ENCODE assay signal across 20 cellular contexts in genomic region chr2:30261695-30262211, GRCh38. TPM values are rescaled to one million over a fixed set of nuclear protein-coding genes. Genes with fewer than 3 reads are reported as not detected.
DNase-seq lines count a peak whose midpoint lies in the region; ATAC-seq and TF ChIP-seq lines count a peak whose summit lies in the region.
"Had no signal": no experiment of that assay in that cellular context is flagged by ENCODE, and none has a peak within 500 bp of the region (broad histone marks: within the 10 kb centered on the region; RNA-seq: fewer than 3 reads in every experiment).

No MANE protein-coding gene starts in this region.

- peaks cover 80% of the 10 kb centered on the region for H3K36me3 Mint-ChIP-seq in activated CD4-positive, alpha-beta T cell treated with anti-CD3 and anti-CD28 coated beads, Interleukin-2, amount 10 ng/mL, durations not matched to agents 7 days and 5 days (ENCODE audit: low read depth)
- peaks cover 14% of the 10 kb centered on the region for H3K36me3 Mint-ChIP-seq in IgD-negative memory B cell
- peaks cover 49 to 80% of the 10 kb centered on the region in 2 donors for H3K36me3 Mint-ChIP-seq in activated naive CD4-positive, alpha-beta T cell treated with anti-CD3 and anti-CD28 coated beads, Interleukin-2, amount 50 U/mL, for 72 hours
- H3K36me3 Mint-ChIP-seq in stimulated activated effector memory CD8-positive, alpha-beta T cell treated with anti-CD3 and anti-CD28 coated beads, Interleukin-12 subunit alpha, Interleukin-12 subunit beta, amount 100 ng/mL, for 72 hours = peaks cover 98% of the 10 kb centered on the region

- H3K27me3 Mint-ChIP-seq in activated CD4-positive, alpha-beta T cell treated with anti-CD3 and anti-CD28 coated beads, Interleukin-2, amount 10 ng/mL, durations not matched to agents 7 days and 5 days = no peaks in the 10 kb centered on the region
- H3K27me3 Mint-ChIP-seq in IgD-negative memory B cell = no peaks in the 10 kb centered on the region

- no peaks in the 10 kb centered on the region for H3K27me3 ChIP-seq in lower lobe of right lung (ENCODE audit: low read depth)
- H3K27me3 ChIP-seq in HAP-1 (ENCODE audit: low read depth) = no peaks in the 10 kb centered on the region
- H3K27me3 ChIP-seq: adrenal gland, dorsolateral prefrontal cortex, hepatocyte, uterus had no signal

- H3K27ac Mint-ChIP-seq in activated CD4-positive, alpha-beta T cell treated with anti-CD3 and anti-CD28 coated beads, Interleukin-2, amount 10 ng/mL, durations not matched to agents 7 days and 5 days = peak overlapping the region; percentile 72
- peak overlapping the region in 2 of 3 donors; percentile 14 to 17 for H3K27ac Mint-ChIP-seq in IgD-negative memory B cell
- peak overlapping the region; percentile 69 to 95 for H3K27ac Mint-ChIP-seq in activated naive CD4-positive, alpha-beta T cell treated with anti-CD3 and anti-CD28 coated beads, Interleukin-2, amount 50 U/mL, for 72 hours
- H3K27ac Mint-ChIP-seq in stimulated activated effector memory CD8-positive, alpha-beta T cell treated with anti-CD3 and anti-CD28 coated beads, Interleukin-12 subunit alpha, Interleukin-12 subunit beta, amount 100 ng/mL, for 72 hours = peak overlapping the region; percentile 96

- H3K9me3 Mint-ChIP-seq in activated CD4-positive, alpha-beta T cell treated with anti-CD3 and anti-CD28 coated beads, Interleukin-2, amount 10 ng/mL, durations not matched to agents 7 days and 5 days = peaks cover 21% of the 10 kb centered on the region
- peaks cover 0 to 10% (median 0%) of the 10 kb centered on the region in 3 donors for H3K9me3 Mint-ChIP-seq in IgD-negative memory B cell
- H3K9me3 Mint-ChIP-seq in activated naive CD4-positive, alpha-beta T cell treated with anti-CD3 and anti-CD28 coated beads, Interleukin-2, amount 50 U/mL, for 72 hours = peaks cover 17 to 27% of the 10 kb centered on the region in 2 donors
- peaks cover 8% of the 10 kb centered on the region for H3K9me3 Mint-ChIP-seq in stimulated activated effector memory CD8-positive, alpha-beta T cell treated with anti-CD3 and anti-CD28 coated beads, Interleukin-12 subunit alpha, Interleukin-12 subunit beta, amount 100 ng/mL, for 72 hours

- POLR2A ChIA-PET in activated CD4-positive, alpha-beta T cell treated with anti-CD3 and anti-CD28 coated beads, Interleukin-2, amount 10 ng/mL, durations not matched to agents 7 days and 5 days (lab: Charles Lee) = no interaction called here

- no peak overlapping the region for H3K4me3 Mint-ChIP-seq in activated CD4-positive, alpha-beta T cell treated with anti-CD3 and anti-CD28 coated beads, Interleukin-2, amount 10 ng/mL, durations not matched to agents 7 days and 5 days
- no peak overlapping the region for H3K4me3 Mint-ChIP-seq in IgD-negative memory B cell
- H3K4me3 Mint-ChIP-seq in stimulated activated effector memory CD8-positive, alpha-beta T cell treated with anti-CD3 and anti-CD28 coated beads, Interleukin-12 subunit alpha, Interleukin-12 subunit beta, amount 100 ng/mL, for 72 hours = peak overlapping the region; percentile 76

- H3K9me3 ChIP-seq in lower lobe of right lung = no peaks in the 10 kb centered on the region
- no peaks in the 10 kb centered on the region for H3K9me3 ChIP-seq in HAP-1
- H3K9me3 ChIP-seq: adrenal gland had no signal

- H3K4me1 ChIP-seq in lower lobe of right lung = peaks cover 10% of the 10 kb centered on the region
- no peaks in the 10 kb centered on the region for H3K4me1 ChIP-seq in HAP-1

- DNase-seq in activated CD4-positive, alpha-beta T cell treated with anti-CD3 and anti-CD28 coated beads, Interleukin-2, amount 10 ng/mL, durations not matched to agents 7 days and 5 days = no peak
- DNase-seq in activated CD4-positive, alpha-beta T cell treated with anti-CD3 and anti-CD28 coated beads, Interleukin-2, amount 50 U/mL, for 1 hour = no peak
- DNase-seq in activated naive CD4-positive, alpha-beta T cell treated with anti-CD3 and anti-CD28 coated beads, Interleukin-2, amount 50 U/mL, for 72 hours (ENCODE audit: low spot score in 2 of 2) = no peak
- DNase-seq in stimulated activated effector memory CD8-positive, alpha-beta T cell treated with anti-CD3 and anti-CD28 coated beads, Interleukin-12 subunit alpha, Interleukin-12 subunit beta, amount 100 ng/mL, for 72 hours (ENCODE audit: low spot score in 2 of 2) = no peak
- DNase-seq in lower lobe of right lung (no peak), HAP-1 (ENCODE audit: low spot score in 2 of 2) (no peak)
- DNase-seq: adrenal gland; DMS53; dorsolateral prefrontal cortex; foreskin fibroblast; mammary epithelial cell; NCI-H1417 treated with DMSO at 0.1 percent for 48 hours; NCI-H524; stimulated activated CD4-positive, alpha-beta T cell treated with anti-CD3 and anti-CD28 coated beads, Interleukin-2, amount 100 ng/mL, for 24 hours; uterus had no signal

- intact Hi-C loops in lower lobe of right lung (cut with DNase I) = no loop called here

- no peak for TF ChIP-seq CTCF in lower lobe of right lung (IDR thresholded peaks at IDR 0.05)

- H3K4me3 ChIP-seq in lower lobe of right lung (no peak overlapping the region), HAP-1 (no peak overlapping the region)
- H3K4me3 ChIP-seq: adrenal gland, dorsolateral prefrontal cortex, hepatocyte, uterus had no signal

- H3K36me3 ChIP-seq in lower lobe of right lung = peaks cover 28% of the 10 kb centered on the region
- H3K36me3 ChIP-seq in HAP-1 (replicated peaks) = peaks cover 30% of the 10 kb centered on the region
- H3K36me3 ChIP-seq: uterus had no signal

- in situ Hi-C loops in HAP-1 (cut with MboI; ENCODE audit: low sequenced_read_pairs) = no loop called here

- H3K27ac ChIP-seq in lower lobe of right lung = no peak overlapping the region
- H3K27ac ChIP-seq: adrenal gland, C4-2B, dorsolateral prefrontal cortex, epithelial cell of prostate, hepatocyte, uterus had no signal

- CTCF ChIA-PET in activated CD4-positive, alpha-beta T cell treated with anti-CD3 and anti-CD28 coated beads, Interleukin-2, amount 10 ng/mL, durations not matched to agents 7 days and 5 days (lab: Charles Lee) = interaction anchor here (0.6 to 2.3 kb wide), 4 partner anchors 21 to 287 kb away, joined by 3 to 10 read pairs (median 4); no protein-coding TSS in a partner anchor

- peaks cover 83% of the 10 kb centered on the region for H3K4me1 Mint-ChIP-seq in activated CD4-positive, alpha-beta T cell treated with anti-CD3 and anti-CD28 coated beads, Interleukin-2, amount 10 ng/mL, durations not matched to agents 7 days and 5 days
- peaks cover 33 to 52% (median 38%) of the 10 kb centered on the region in 3 donors for H3K4me1 Mint-ChIP-seq in IgD-negative memory B cell
- H3K4me1 Mint-ChIP-seq in stimulated activated effector memory CD8-positive, alpha-beta T cell treated with anti-CD3 and anti-CD28 coated beads, Interleukin-12 subunit alpha, Interleukin-12 subunit beta, amount 100 ng/mL, for 72 hours = peaks cover 93% of the 10 kb centered on the region

- peak; percentile 77 to 85 for ATAC-seq in activated naive CD4-positive, alpha-beta T cell treated with anti-CD3 and anti-CD28 coated beads, Interleukin-2, amount 50 U/mL, for 72 hours
- peak; percentile 77 for ATAC-seq in stimulated activated effector memory CD8-positive, alpha-beta T cell treated with anti-CD3 and anti-CD28 coated beads, Interleukin-12 subunit alpha, Interleukin-12 subunit beta, amount 100 ng/mL, for 72 hours
- ATAC-seq in GM19452 (IDR thresholded peaks at IDR 0.05; ENCODE audit: unreplicated experiment) = no peak
- no peak for ATAC-seq in lower lobe of right lung

RNA-seq across cellular contexts. Expression of gene LBH, which starts 30.4 kb away (rescaled TPM):
- total RNA-seq in activated CD4-positive, alpha-beta T cell treated with anti-CD3 and anti-CD28 coated beads, Interleukin-2, amount 10 ng/mL, durations not matched to agents 7 days and 5 days = 100 to 1,000 TPM; 136 to 146 TPM
- 163 TPM for polyA plus RNA-seq in IgD-negative memory B cell
- total RNA-seq in activated naive CD4-positive, alpha-beta T cell treated with anti-CD3 and anti-CD28 coated beads, Interleukin-2, amount 50 U/mL, for 72 hours = 10 to 100 TPM; 67.0 to 88.2 TPM
- 137 TPM for total RNA-seq in lower lobe of right lung

Comparison
In these comparisons a context has a peak if more than half of its experiments do, and no peak if none do; other contexts are left out.
1. H3K27ac Mint-ChIP-seq: peak in every context shown above with its lines; median percentile 96 in stimulated activated effector memory CD8-positive, alpha-beta T cell treated with anti-CD3 and anti-CD28 coated beads, Interleukin-12 subunit alpha, Interleukin-12 subunit beta, amount 100 ng/mL, for 72 hours; 82 in activated naive CD4-positive, alpha-beta T cell treated with anti-CD3 and anti-CD28 coated beads, Interleukin-2, amount 50 U/mL, for 72 hours; 72 in activated CD4-positive, alpha-beta T cell treated with anti-CD3 and anti-CD28 coated beads, Interleukin-2, amount 10 ng/mL, durations not matched to agents 7 days and 5 days; 16 in IgD-negative memory B cell.
2. ATAC-seq: peak in activated naive CD4-positive, alpha-beta T cell treated with anti-CD3 and anti-CD28 coated beads, Interleukin-2, amount 50 U/mL, for 72 hours (2 of 2) and stimulated activated effector memory CD8-positive, alpha-beta T cell treated with anti-CD3 and anti-CD28 coated beads, Interleukin-12 subunit alpha, Interleukin-12 subunit beta, amount 100 ng/mL, for 72 hours (single experiment); none in GM19452 (single experiment) and lower lobe of right lung (0 of 2).